ENCODE assay signal across 1 cellular context in genomic region chr11:77525455-77526091, GRCh38.
TF ChIP-seq lines count a peak whose summit lies in the region.

No MANE protein-coding gene starts in this region.

TF ChIP-seq in IMR-90, 13 proteins besides CTCF, POLR2A, EP300 and RAD21:
- TF ChIP-seq FOS (IDR thresholded peaks at IDR 0.05; ENCODE audit: low read depth, low read length), result no peak
- TF ChIP-seq USF2 (IDR thresholded peaks at IDR 0.05; ENCODE audit: low read depth, low read length), result no peak
- TF ChIP-seq CEBPB (IDR thresholded peaks at IDR 0.05; ENCODE audit: low read depth, low read length), result no peak
- no peak for TF ChIP-seq NFE2L2 (IDR thresholded peaks at IDR 0.05; ENCODE audit: low read depth, low read length)
- no peak for TF ChIP-seq MXI1 (IDR thresholded peaks at IDR 0.05; ENCODE audit: borderline replicate concordance, low read depth, low read length)
- no peak for TF ChIP-seq RFX5 (IDR thresholded peaks at IDR 0.05; ENCODE audit: low read depth, low read length)
- TF ChIP-seq SMC3 (IDR thresholded peaks at IDR 0.05; ENCODE audit: low read depth, low read length), result no peak
- TF ChIP-seq MAFK (IDR thresholded peaks at IDR 0.05; ENCODE audit: low read depth, low read length), result no peak
- TF ChIP-seq CHD1 (IDR thresholded peaks at IDR 0.05; ENCODE audit: low read depth, low read length), result no peak
- TF ChIP-seq RCOR1 (IDR thresholded peaks at IDR 0.05; ENCODE audit: insufficient replicate concordance, low read length), result no peak
- no peak for TF ChIP-seq BHLHE40 (IDR thresholded peaks at IDR 0.05; ENCODE audit: low read depth, low read length)
